In the genomic region with DNA sequence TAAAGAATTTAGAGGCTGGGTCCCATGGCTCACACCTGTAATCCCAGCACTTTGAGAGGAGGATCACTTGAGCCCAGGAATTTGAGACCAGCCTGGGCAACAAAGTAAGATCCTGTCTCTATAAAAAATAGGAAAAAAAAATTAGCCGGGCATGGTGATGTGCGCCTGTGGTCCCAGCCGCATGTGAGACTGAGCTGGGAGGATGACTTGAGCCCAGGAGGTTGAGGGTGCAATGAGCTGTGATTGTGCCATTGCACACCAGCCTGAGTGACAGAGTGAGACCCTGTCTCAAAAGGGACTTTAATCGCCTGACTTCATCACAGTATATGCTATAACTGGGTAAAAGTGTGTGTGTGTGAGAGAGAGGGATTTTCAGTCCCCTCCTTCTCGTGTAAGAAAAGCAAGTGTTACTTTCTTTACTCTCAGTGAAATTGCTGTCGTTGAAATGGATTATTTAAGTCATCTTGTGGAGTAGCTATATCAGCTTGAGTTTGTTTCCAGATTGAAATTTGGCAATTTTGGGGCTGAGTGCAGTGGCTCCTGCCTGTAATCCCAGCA, we compare ENCODE assay signal across 18 cellular contexts. TPM values are rescaled to one million over a fixed set of nuclear protein-coding genes. Genes with fewer than 3 reads are reported as not detected.
A peak's percentile ranks its signal among the peaks of the same experiment; 100 is the strongest.
DNase-seq lines count a peak whose midpoint lies in the region; ATAC-seq, FAIRE-seq and TF ChIP-seq lines count a peak whose summit lies in the region.
"Had no signal": no experiment of that assay in that cellular context is flagged by ENCODE, and none has a peak within 500 bp of the region (broad histone marks: within the 10 kb centered on the region; RNA-seq: fewer than 3 reads in every experiment).

No MANE protein-coding gene starts in this region.

- peak overlapping the region; percentile 78 to 81 for H3K4me3 Mint-ChIP-seq in activated T-cell treated with anti-CD3 and anti-CD28 coated beads, Interleukin-2, amount 50 U/mL, for 72 hours
- H3K4me3 Mint-ChIP-seq in stimulated activated naive B cell treated with anti-CD40 and anti-IgM and Interleukin-4, amounts not matched to agents 10 μg/mL and 1 μg/mL and 100 μg/mL, for 72 hours, result peak overlapping the region; percentile 45 to 59
- H3K4me3 Mint-ChIP-seq: HFFc6 had no signal

- BruUV-seq in GM12878 (replicated peaks; lab: Mats Ljungman, UMichigan), result no TSS peak

- peaks cover 12 to 14% of the 10 kb centered on the region in 2 donors for H3K36me3 Mint-ChIP-seq in activated T-cell treated with anti-CD3 and anti-CD28 coated beads, Interleukin-2, amount 50 U/mL, for 72 hours (ENCODE audit: insufficient read depth in 2 of 2)
- peaks cover 32 to 42% of the 10 kb centered on the region in 2 donors for H3K36me3 Mint-ChIP-seq in stimulated activated naive B cell treated with anti-CD40 and anti-IgM and Interleukin-4, amounts not matched to agents 10 μg/mL and 1 μg/mL and 100 μg/mL, for 72 hours

- peak overlapping the region; percentile 60 for H3K4me3 ChIP-seq in Loucy (ENCODE audit: low read length, poor library complexity, severe bottlenecking)
- H3K4me3 ChIP-seq in GM12878, result peak overlapping the region; percentile 75; the same call in 1 of the 2 replicates
- H3K4me3 ChIP-seq in tibial nerve, result no peak overlapping the region
- H3K4me3 ChIP-seq: prostate gland had no signal

- H3K4me2 ChIP-seq in Loucy (ENCODE audit: low read depth, low read length, poor library complexity, severe bottlenecking), result peak overlapping the region; percentile 67
- peak overlapping the region; percentile 61 for H3K4me2 ChIP-seq in GM12878 (ENCODE audit: control insufficient read depth, insufficient read depth)

- H3K27ac ChIP-seq in GM12878 (ENCODE audit: control insufficient read depth, insufficient read depth) (peak overlapping the region; percentile 68), tibial nerve (no peak overlapping the region)
- H3K27ac ChIP-seq: foreskin keratinocyte, prostate gland had no signal

- peaks cover 86% of the 10 kb centered on the region for H3K4me1 Mint-ChIP-seq in activated T-cell treated with anti-CD3 and anti-CD28 coated beads, Interleukin-2, amount 50 U/mL, for 72 hours (ENCODE audit: low read depth)
- H3K4me1 Mint-ChIP-seq in stimulated activated naive B cell treated with anti-CD40 and anti-IgM and Interleukin-4, amounts not matched to agents 10 μg/mL and 1 μg/mL and 100 μg/mL, for 72 hours, result peaks cover 38 to 78% of the 10 kb centered on the region in 2 donors

- H2AFZ ChIP-seq in Loucy (ENCODE audit: low read length) (no peak overlapping the region), GM12878 (ENCODE audit: control insufficient read depth, low read depth, low read length) (no peak overlapping the region)

- TF ChIP-seq RAD21 in GM12878 (IDR thresholded peaks at IDR 0.05; ENCODE audit: insufficient read depth, low read depth, low read length), result no peak

- no peaks in the 10 kb centered on the region for H3K36me3 ChIP-seq in Loucy (ENCODE audit: insufficient read depth, low read length)
- H3K36me3 ChIP-seq in GM12878 (ENCODE audit: control insufficient read depth in 2 of 2, insufficient read depth in 2 of 2, low read length in 1 of 2), result no peaks in the 10 kb centered on the region; a peak in 2 of 4 replicates
- H3K36me3 ChIP-seq in tibial nerve, result no peaks in the 10 kb centered on the region
- H3K36me3 ChIP-seq: prostate gland had no signal

- H3K9ac ChIP-seq in Loucy (ENCODE audit: low read depth, low read length, poor library complexity, severe bottlenecking) (peak overlapping the region; percentile 71), GM12878 (ENCODE audit: control insufficient read depth, insufficient read depth, low read length) (peak overlapping the region; percentile 60)

- intact Hi-C loops in GM12878 (cut with micrococcal nuclease; ENCODE audit: unreplicated experiment), result no loop called here

- POLR2A ChIA-PET in GM12878 (lab: Charles Lee), result interaction anchor here (0.5 to 3.4 kb wide), 17 partner anchors 8 to 140 kb away, joined by 3 to 28 read pairs (median 5); no protein-coding TSS in a partner anchor

- CTCF ChIA-PET in GM12878 (lab: Yijun Ruan, JAX), result interaction anchor here (0.8 to 3.0 kb wide), 9 partner anchors 16 to 236 kb away, joined by 3 to 13 read pairs (median 4); no protein-coding TSS in a partner anchor

- no peak for TF ChIP-seq POLR2A in GM12878 (IDR thresholded peaks at IDR 0.05; ENCODE audit: low read depth, low read length)
- no peak for TF ChIP-seq POLR2A in tibial nerve (IDR thresholded peaks at IDR 0.05)

- in situ Hi-C loops in GM12878 (cut with MboI), result no loop called here

- no peaks in the 10 kb centered on the region for H3K9me2 ChIP-seq in Loucy (replicated peaks; ENCODE audit: low read depth, low read length)

- peaks cover 89% of the 10 kb centered on the region for H3K79me2 ChIP-seq in Loucy (ENCODE audit: insufficient read depth, low read length)
- peaks cover 98% of the 10 kb centered on the region for H3K79me2 ChIP-seq in GM12878 (ENCODE audit: control insufficient read depth, insufficient read depth, low read length)

- RAD21 ChIA-PET in GM12878 (lab: Charles Lee; ENCODE audit: unreplicated experiment), result interaction anchor here (1.0 to 4.9 kb wide), 19 partner anchors 16 to 235 kb away, joined by 3 to 66 read pairs (median 4); no protein-coding TSS in a partner anchor

- no peak for FAIRE-seq in GM12878 (lab: Jason Lieb, UNC)

- TF ChIP-seq CTCF in Loucy (conservative IDR thresholded peaks at IDR 0.05; ENCODE audit: low read length), result no peak
- TF ChIP-seq CTCF in GM12878 (IDR thresholded peaks at IDR 0.05 in 2 of 3, conservative IDR thresholded peaks at IDR 0.05 in 1 of 3; ENCODE audit: control insufficient read depth in 2 of 3, extremely low read depth in 1 of 3, insufficient read depth in 1 of 3, low read depth in 3 of 3, low read length in 3 of 3), result no peak
- no peak for TF ChIP-seq CTCF in tibial nerve (IDR thresholded peaks at IDR 0.05)

- peak overlapping the region; percentile 88 for H3K27ac Mint-ChIP-seq in activated T-cell treated with anti-CD3 and anti-CD28 coated beads, Interleukin-2, amount 50 U/mL, for 72 hours
- peak overlapping the region; percentile 88 for H3K27ac Mint-ChIP-seq in stimulated activated naive B cell treated with anti-CD40 and anti-IgM and Interleukin-4, amounts not matched to agents 10 μg/mL and 1 μg/mL and 100 μg/mL, for 72 hours
- H3K27ac Mint-ChIP-seq: HFFc6 had no signal

- H3K9me3 ChIP-seq in Loucy (ENCODE audit: insufficient read depth, low read depth, low read length) (no peaks in the 10 kb centered on the region), GM12878 (replicated peaks; ENCODE audit: control insufficient read depth, insufficient read depth, low read length) (no peaks in the 10 kb centered on the region; the same call in 2 of the 3 replicates), tibial nerve (no peaks in the 10 kb centered on the region)
- H3K9me3 ChIP-seq: prostate gland had no signal

- no peaks in the 10 kb centered on the region for H3F3A ChIP-seq in Loucy (ENCODE audit: low read depth)

- ATAC-seq in activated T-cell treated with anti-CD3 and anti-CD28 coated beads, Interleukin-2, amount 50 U/mL, for 72 hours (replicated peaks in 1 of 2), result peak; percentile 20 to 27
- ATAC-seq in GM12878 (peak; percentile 4), GM21515 (IDR thresholded peaks at IDR 0.05; ENCODE audit: unreplicated experiment) (no peak)
- ATAC-seq in stimulated activated naive B cell treated with anti-CD40 and anti-IgM and Interleukin-4, amounts not matched to agents 10 μg/mL and 1 μg/mL and 100 μg/mL, for 72 hours (replicated peaks), result no peak
- ATAC-seq: foreskin keratinocyte had no signal

- SMC1A ChIA-PET in GM12878 (lab: Charles Lee; ENCODE audit: uncharacterized antibody, unreplicated experiment), result interaction anchor here (0.7 to 4.5 kb wide), 29 partner anchors 9 to 235 kb away, joined by 3 to 38 read pairs (median 4); no protein-coding TSS in a partner anchor

- no peaks in the 10 kb centered on the region for H3K9me3 Mint-ChIP-seq in activated T-cell treated with anti-CD3 and anti-CD28 coated beads, Interleukin-2, amount 50 U/mL, for 72 hours
- no peaks in the 10 kb centered on the region for H3K9me3 Mint-ChIP-seq in stimulated activated naive B cell treated with anti-CD40 and anti-IgM and Interleukin-4, amounts not matched to agents 10 μg/mL and 1 μg/mL and 100 μg/mL, for 72 hours
- H3K9me3 Mint-ChIP-seq: HFFc6 had no signal

- H3K27me3 ChIP-seq in Loucy (ENCODE audit: insufficient read depth, low read length, poor library complexity, severe bottlenecking), result no peaks in the 10 kb centered on the region
- H3K27me3 ChIP-seq in GM12878 (replicated peaks in 1 of 2; ENCODE audit: control insufficient read depth in 2 of 2, insufficient read depth in 2 of 2, low read length in 1 of 2), result no peaks in the 10 kb centered on the region
- no peaks in the 10 kb centered on the region for H3K27me3 ChIP-seq in tibial nerve
- H3K27me3 ChIP-seq: foreskin keratinocyte had no signal

- DNase-seq in activated T-cell treated with anti-CD3 and anti-CD28 coated beads, Interleukin-2, amount 50 U/mL, for 72 hours, result no peak
- no peak for DNase-seq in activated T-cell treated with anti-CD3 and anti-CD28 coated beads, Interleukin-2, amount 50 U/mL, for 48 hours
- DNase-seq in GM12878 (ENCODE audit: low read depth, low spot score) (no peak), A172 (ENCODE audit: low spot score) (no peak), tibial nerve (ENCODE audit: low spot score in 2 of 2) (no peak)
- no peak for DNase-seq in stimulated activated naive B cell treated with anti-CD40 and anti-IgM and Interleukin-4, amounts not matched to agents 10 μg/mL and 1 μg/mL and 100 μg/mL, for 72 hours
- DNase-seq: amygdala; Calu3; cerebellar nuclear complex; foreskin keratinocyte; GDM1; HFFc6; NCI-H146; NCI-H345; stimulated activated naive CD4-positive, alpha-beta T cell treated with Interleukin-2 at 50 U/mL for 16 hours had no signal

- H4K20me1 ChIP-seq in Loucy (ENCODE audit: insufficient read depth, low read length, poor library complexity, severe bottlenecking), result peaks cover under 1% of the 10 kb centered on the region
- no peaks in the 10 kb centered on the region for H4K20me1 ChIP-seq in GM12878 (ENCODE audit: control insufficient read depth, insufficient read depth)

- 82% methylated on average over 6 of the region's 6 CpGs for whole genome bisulfite sequencing in GM12878 (ENCODE audit: insufficient coverage, insufficient replicate concordance, low lambda C conversion rate, missing lambda C conversion rate)
- 80 to 82% methylated on average over 6 of the region's 6 CpGs for WGBS in tibial nerve, 2 donors

- H3K27me3 Mint-ChIP-seq in activated T-cell treated with anti-CD3 and anti-CD28 coated beads, Interleukin-2, amount 50 U/mL, for 72 hours (ENCODE audit: low read depth), result no peaks in the 10 kb centered on the region
- no peaks in the 10 kb centered on the region for H3K27me3 Mint-ChIP-seq in stimulated activated naive B cell treated with anti-CD40 and anti-IgM and Interleukin-4, amounts not matched to agents 10 μg/mL and 1 μg/mL and 100 μg/mL, for 72 hours

- TF ChIP-seq EP300 in GM12878 (IDR thresholded peaks at IDR 0.05; ENCODE audit: borderline replicate concordance in 1 of 2, control insufficient read depth in 1 of 2, low read depth in 2 of 2, low read length in 2 of 2) (no peak), tibial nerve (IDR thresholded peaks at IDR 0.05) (no peak)

- H3K4me1 ChIP-seq in Loucy (ENCODE audit: insufficient read depth, low read length, poor library complexity, severe bottlenecking), result peaks cover 44% of the 10 kb centered on the region
- peaks cover 26% of the 10 kb centered on the region for H3K4me1 ChIP-seq in GM12878 (ENCODE audit: control insufficient read depth, insufficient read depth, low read length)
- H3K4me1 ChIP-seq in tibial nerve, result peaks cover 0 to 42% (median 18%) of the 10 kb centered on the region in 4 donors
- H3K4me1 ChIP-seq: prostate gland had no signal

RNA-seq across cellular contexts. Expression of gene NCOA3, which starts 7.5 kb away (rescaled TPM):
- total RNA-seq in activated T-cell treated with anti-CD3 and anti-CD28 coated beads, Interleukin-2, amount 50 U/mL, for 72 hours, result 100 to 1,000 TPM in 1 of 2 donors, 10 to 100 TPM in 1; 76.0 to 113 TPM
- 241 and 256 TPM in 2 replicates for total RNA-seq in GM12878 (2013; cell fraction: nucleolus; rRNA removed)
- total RNA-seq in GM12878 (2014; rRNA removed), result 82.4 and 88.7 TPM in 2 replicates
- 95.3 and 95.8 TPM in 2 replicates for total RNA-seq in GM12878 (2014; rRNA removed; fragmentation: Illumina TruSeq; extraction: Trizol)
- total RNA-seq in GM12878 (2021), result 87.4 and 96.2 TPM in 2 replicates
- 30.3 TPM for polyA plus RNA-seq in GM12878 (2011; ENCODE audit: low read depth)
- polyA plus RNA-seq in GM12878 (2011; rRNA removed), result 92.6 and 114 TPM in 2 replicates
- 60.3 and 60.4 TPM in 2 replicates for polyA plus RNA-seq in GM12878 (2011; cell fraction: cytosol; rRNA removed)
- polyA plus RNA-seq in GM12878 (2011; cell fraction: nucleus; rRNA removed), result 89.9 and 95.2 TPM in 2 replicates
- 38.3 and 50.2 TPM in 2 replicates for polyA plus RNA-seq in GM12878 (2012)
- 78.2 and 94.6 TPM in 2 replicates for polyA plus RNA-seq in GM12878 (2014; fragmentation: Illumina TruSeq; extraction: Trizol)
- 10 to 100 TPM; 16.9 to 18.0 TPM for polyA plus RNA-seq in GM12878 (2014; fragmentation: Nextera tagmentation; extraction: Ambion mirVana)
- polyA plus RNA-seq in GM12878 (2014; rRNA removed), result 62.4 and 66.0 TPM in 2 replicates
- 10 to 100 TPM; 68.1 to 69.1 TPM for polyA plus RNA-seq in GM12878 (2016; fragmentation: Nextera tagmentation; extraction: Ambion mirVana)
- polyA minus RNA-seq in GM12878 (2011; rRNA and poly(A)+ RNA removed), result 126 and 138 TPM in 2 replicates
- polyA minus RNA-seq in GM12878 (2011; cell fraction: cytosol; rRNA and poly(A)+ RNA removed), result 52.3 and 52.4 TPM in 2 replicates
- polyA minus RNA-seq in GM12878 (2011; cell fraction: nucleus; rRNA and poly(A)+ RNA removed), result 48.2 and 66.5 TPM in 2 replicates
- 14.9 and 15.8 TPM in 2 replicates for total RNA-seq in A172 (2014; rRNA removed; shearing (Covaris generic))
- 10 to 100 TPM; 38.0 to 48.9 (median 40.7) TPM for total RNA-seq in tibial nerve

Comparison
In these comparisons a context has a peak if more than half of its experiments do, and no peak if none do; other contexts are left out.
1. ATAC-seq: peak in activated T-cell treated with anti-CD3 and anti-CD28 coated beads, Interleukin-2, amount 50 U/mL, for 72 hours (2 of 2) and GM12878 (single experiment); none in stimulated activated naive B cell treated with anti-CD40 and anti-IgM and Interleukin-4, amounts not matched to agents 10 μg/mL and 1 μg/mL and 100 μg/mL, for 72 hours (0 of 2) and GM21515 (single experiment).
2. H3K4me3 ChIP-seq: peak in Loucy (single experiment) and GM12878 (single experiment); none in tibial nerve (0 of 4).